8 cellular contexts compared by ENCODE assay signal in genomic region chr15:41774873-41775417, GRCh38. TPM values are rescaled to one million over a fixed set of nuclear protein-coding genes. Genes with fewer than 3 reads are reported as not detected.
DNase-seq lines count a peak whose midpoint lies in the region; ATAC-seq, FAIRE-seq and TF ChIP-seq lines count a peak whose summit lies in the region.

No MANE protein-coding gene starts in this region.

- TF ChIP-seq CTCF in H9 (conservative IDR thresholded peaks at IDR 0.05): no peak
- no peak for TF ChIP-seq CTCF in RWPE2 (IDR thresholded peaks at IDR 0.05; ENCODE audit: poor library complexity, severe bottlenecking)
- no peak for TF ChIP-seq CTCF in endothelial cell of umbilical vein (IDR thresholded peaks at IDR 0.05; ENCODE audit: extremely low read depth in 1 of 2, insufficient read depth in 1 of 2, low read depth in 1 of 2, low read length in 2 of 2)

- no peaks in the 10 kb centered on the region for H3K27me3 ChIP-seq in H9 (ENCODE audit: insufficient read depth, low read length)
- H3K27me3 ChIP-seq in RWPE2 (ENCODE audit: insufficient read depth, poor library complexity, severe bottlenecking): no peaks in the 10 kb centered on the region
- H3K27me3 ChIP-seq in endothelial cell of umbilical vein (ENCODE audit: control insufficient read depth in 2 of 2, insufficient read depth in 2 of 2, low read length in 2 of 2): no peaks in the 10 kb centered on the region
- H3K27me3 ChIP-seq in neuron (ENCODE audit: insufficient read depth, low read length): no peaks in the 10 kb centered on the region

- H3K27ac ChIP-seq in H9 (ENCODE audit: insufficient read length, low read depth, low read length): peak overlapping the region; percentile 15
- peak overlapping the region; percentile 81 for H3K27ac ChIP-seq in RWPE2 (ENCODE audit: poor library complexity, severe bottlenecking)
- H3K27ac ChIP-seq in endothelial cell of umbilical vein (ENCODE audit: insufficient read depth, low read depth, low read length): peak overlapping the region; percentile 48

- no peaks in the 10 kb centered on the region for H3K9me1 ChIP-seq in endothelial cell of umbilical vein (replicated peaks; ENCODE audit: control insufficient read depth, extremely low read depth, insufficient read depth, low read length)

- no peaks in the 10 kb centered on the region; the same call in 1 of the 2 replicates for H3K27me3 Mint-ChIP-seq in H9 (ENCODE audit: low read depth)

- H3K18ac ChIP-seq in H9 (ENCODE audit: insufficient read length, low read depth, low read length): peak overlapping the region; percentile 69

- H2BK15ac ChIP-seq in H9 (ENCODE audit: low read depth, low read length): no peak overlapping the region

- peaks cover 15% of the 10 kb centered on the region for H3K4me1 ChIP-seq in H9 (ENCODE audit: insufficient read depth, low read length)
- peaks cover 53% of the 10 kb centered on the region for H3K4me1 ChIP-seq in RWPE2 (ENCODE audit: insufficient read depth, poor library complexity, severe bottlenecking)
- peaks cover 60% of the 10 kb centered on the region for H3K4me1 ChIP-seq in endothelial cell of umbilical vein (ENCODE audit: control insufficient read depth, extremely low read depth, insufficient read depth, low read length)
- peaks cover 33% of the 10 kb centered on the region for H3K4me1 ChIP-seq in neuron (ENCODE audit: insufficient read depth, low read length)

- H3K9me3 Mint-ChIP-seq in H9: no peaks in the 10 kb centered on the region

- H3K4me2 ChIP-seq in H9 (ENCODE audit: insufficient read depth, insufficient read length, low read length) (peak overlapping the region; percentile 90), endothelial cell of umbilical vein (ENCODE audit: insufficient read depth, low read length) (peak overlapping the region; percentile 99)

- no CpG with 5 or more reads among the region's 19 CpGs for whole genome bisulfite sequencing in H9 (ENCODE audit: extremely low coverage, insufficient read length, low lambda C conversion rate)

- no peak overlapping the region for H2BK5ac ChIP-seq in H9 (ENCODE audit: insufficient read length, low read length)

- intact Hi-C loops in endothelial cell of umbilical vein (cut with micrococcal nuclease): loop anchor here (1.0 to 5.0 kb wide), 10 partner anchors 16 to 308 kb away; partner anchors contain the start of genes EHD4, JMJD7 and SPTBN5

- FAIRE-seq in endothelial cell of umbilical vein (lab: Jason Lieb, UNC): peak; percentile 21

- H3K9me3 ChIP-seq in H9 (ENCODE audit: control insufficient read depth, low read depth, low read length) (no peaks in the 10 kb centered on the region), RWPE2 (ENCODE audit: severe bottlenecking) (no peaks in the 10 kb centered on the region), endothelial cell of umbilical vein (replicated peaks; ENCODE audit: control insufficient read depth, insufficient read depth, low read length) (no peaks in the 10 kb centered on the region), neuron (ENCODE audit: low read length) (no peaks in the 10 kb centered on the region)

- H3T11ph ChIP-seq in H9 (ENCODE audit: low read length): no peak overlapping the region

- H3K14ac ChIP-seq in H9 (ENCODE audit: insufficient read depth, low read length): peak overlapping the region; percentile 77; the same call in 1 of the 2 replicates

- no peak overlapping the region for H4K91ac ChIP-seq in H9 (ENCODE audit: insufficient read length, low read depth, low read length)

- TF ChIP-seq POLR2A in endothelial cell of umbilical vein (IDR thresholded peaks at IDR 0.05; ENCODE audit: low read depth, low read length): no peak

- no peak overlapping the region for H3K4ac ChIP-seq in H9 (ENCODE audit: low read depth, low read length)

- H2AK5ac ChIP-seq in H9 (ENCODE audit: insufficient read length, low read length): no peak overlapping the region

- H3K36me3 Mint-ChIP-seq in H9 (ENCODE audit: insufficient read depth in 1 of 3, low read depth in 3 of 3): no peaks in the 10 kb centered on the region; a peak in 1 of 7 replicates

- peaks cover 49 to 52% of the 10 kb centered on the region in 2 experiments for H3K4me1 Mint-ChIP-seq in H9

- H3K36me3 ChIP-seq in RWPE2 (ENCODE audit: low read depth): peaks cover 33% of the 10 kb centered on the region
- H3K36me3 ChIP-seq in endothelial cell of umbilical vein (ENCODE audit: control insufficient read depth in 2 of 2, extremely low read depth in 1 of 2, insufficient read depth in 2 of 2, low read length in 2 of 2): no peaks in the 10 kb centered on the region
- no peaks in the 10 kb centered on the region for H3K36me3 ChIP-seq in neuron (ENCODE audit: insufficient read depth, low read length)

- H3K79me2 ChIP-seq in H9 (ENCODE audit: insufficient read depth, low read length) (no peaks in the 10 kb centered on the region), endothelial cell of umbilical vein (ENCODE audit: control insufficient read depth, insufficient read depth, low read length) (peaks cover 43% of the 10 kb centered on the region)

- H2AFZ ChIP-seq in H9 (ENCODE audit: low read length): peak overlapping the region; percentile 3
- peak overlapping the region; percentile 11 for H2AFZ ChIP-seq in endothelial cell of umbilical vein (ENCODE audit: low read depth, low read length)
- H2AFZ ChIP-seq in neuron (ENCODE audit: low read depth, low read length): peak overlapping the region; percentile 70

- H3K79me1 ChIP-seq in H9 (ENCODE audit: insufficient read depth, low read depth, low read length, poor library complexity, severe bottlenecking): no peaks in the 10 kb centered on the region

- H2BK120ac ChIP-seq in H9 (ENCODE audit: low read depth, low read length, poor library complexity, severe bottlenecking): no peak overlapping the region

- H3K4me3 ChIP-seq in RWPE2 (ENCODE audit: severe bottlenecking) (peak overlapping the region; percentile 45), endothelial cell of umbilical vein (replicated peaks in 1 of 3; ENCODE audit: insufficient read depth in 1 of 3, low read depth in 1 of 3, low read length in 3 of 3) (peak overlapping the region; percentile 35 to 69 (median 56)), neuron (ENCODE audit: low read length) (peak overlapping the region; percentile 83)

- no peak overlapping the region for H2BK12ac ChIP-seq in H9 (ENCODE audit: insufficient read length, low read depth, low read length)

- no peak overlapping the region for H3K56ac ChIP-seq in H9 (ENCODE audit: insufficient read length, low read depth, low read length)

- H4K20me1 ChIP-seq in H9 (ENCODE audit: control insufficient read depth, insufficient read depth, insufficient read length): no peaks in the 10 kb centered on the region
- H4K20me1 ChIP-seq in endothelial cell of umbilical vein (replicated peaks; ENCODE audit: control insufficient read depth, extremely low read depth, insufficient read depth, low read length): no peaks in the 10 kb centered on the region

- dilution Hi-C loops in endothelial cell of umbilical vein (cut with MboI; ENCODE audit: extremely low pct_ligation_motif_present, low sequenced_read_pairs): no loop called here

- H3K23me2 ChIP-seq in H9 (ENCODE audit: insufficient read length, low read depth, low read length, poor library complexity, severe bottlenecking): peaks cover 17% of the 10 kb centered on the region

- H4K8ac ChIP-seq in H9 (replicated peaks; ENCODE audit: insufficient read length, low read depth, low read length): no peak overlapping the region

- H3K4me3 Mint-ChIP-seq in H9: peak overlapping the region; percentile 79 to 92

- DNase-seq in H9 (no peak), RWPE2 (ENCODE audit: low spot score) (no peak), endothelial cell of umbilical vein (ENCODE audit: low read depth, low spot score) (no peak), NCI-H1694 (lab: John Stamatoyannopoulos, UW) (no peak), NCI-H128 (lab: John Stamatoyannopoulos, UW; ENCODE audit: unreplicated experiment) (no peak)

- peak overlapping the region; percentile 69 to 94 (median 78); a peak in 4 of 7 replicates for H3K27ac Mint-ChIP-seq in H9

- ATAC-seq in RWPE2 (ENCODE audit: low read depth) (peak; percentile 3), GM21825 (IDR thresholded peaks at IDR 0.05; ENCODE audit: unreplicated experiment) (no peak), GM21786 (IDR thresholded peaks at IDR 0.05; ENCODE audit: unreplicated experiment) (no peak)

- CTCF ChIA-PET in endothelial cell of umbilical vein (lab: Charles Lee): interaction anchor here (1.1 to 13.5 kb wide), 10 partner anchors 8 to 171 kb away, joined by 4 to 754 read pairs (median 24); no protein-coding TSS in a partner anchor

- H3K9ac ChIP-seq in H9 (ENCODE audit: extremely low read depth, insufficient read length, low read length) (peak overlapping the region; percentile 29), endothelial cell of umbilical vein (replicated peaks; ENCODE audit: extremely low read depth, insufficient read depth, low read length) (peak overlapping the region; percentile 75)

- H3K23ac ChIP-seq in H9 (ENCODE audit: insufficient read length, low read depth, low read length): no peak overlapping the region

- POLR2A ChIA-PET in endothelial cell of umbilical vein (lab: Charles Lee): interaction anchor here (1.0 to 1.3 kb wide), 3 partner anchors 27 to 42 kb away, joined by 3 to 4 read pairs (median 3); no protein-coding TSS in a partner anchor

- BruUV-seq in endothelial cell of umbilical vein (replicated peaks; lab: Mats Ljungman, UMichigan): TSS peak; percentile 7

- no peak overlapping the region for H2BK20ac ChIP-seq in H9 (ENCODE audit: low read depth, low read length, poor library complexity, severe bottlenecking)

- no peak overlapping the region for H4K5ac ChIP-seq in H9 (ENCODE audit: insufficient read length, low read depth, low read length)

RNA-seq across cellular contexts. Expression of gene MAPKBP1, which starts 0.7 kb away (rescaled TPM):
- 10.0 and 13.7 TPM in 2 replicates for total RNA-seq in H9 (2021)
- total RNA-seq in endothelial cell of umbilical vein: 49.1 and 55.8 TPM in 2 replicates
- polyA plus RNA-seq in endothelial cell of umbilical vein: 12.3 and 12.7 TPM in 2 replicates
- polyA plus RNA-seq in endothelial cell of umbilical vein (2011; cell fraction: cytosol; rRNA removed): 8.6 and 9.3 TPM in 2 replicates
- 70.8 and 89.9 TPM in 2 replicates for polyA plus RNA-seq in endothelial cell of umbilical vein (2011; cell fraction: nucleus; rRNA removed)
- 15.7 and 23.1 TPM in 2 replicates for polyA plus RNA-seq in endothelial cell of umbilical vein (2012)
- 41.6 and 59.5 TPM in 2 replicates for polyA minus RNA-seq in endothelial cell of umbilical vein
- 3.5 TPM for polyA minus RNA-seq in endothelial cell of umbilical vein (2011; cell fraction: cytosol; rRNA and poly(A)+ RNA removed)
- polyA minus RNA-seq in endothelial cell of umbilical vein (2011; cell fraction: nucleus; rRNA and poly(A)+ RNA removed): 69.2 and 84.3 TPM in 2 replicates

RNA-seq across cellular contexts. Expression of gene JMJD7, which starts 52.9 kb away (rescaled TPM):
- total RNA-seq in H9 (2021) (13.3 and 14.3 TPM in 2 replicates), endothelial cell of umbilical vein (11.4 and 15.0 TPM in 2 replicates)
- polyA plus RNA-seq in endothelial cell of umbilical vein: 7.3 and 7.8 TPM in 2 replicates
- 4.2 and 5.8 TPM in 2 replicates for polyA plus RNA-seq in endothelial cell of umbilical vein (2011; cell fraction: cytosol; rRNA removed)
- polyA plus RNA-seq in endothelial cell of umbilical vein (2011; cell fraction: nucleus; rRNA removed): 6.5 and 9.4 TPM in 2 replicates
- polyA plus RNA-seq in endothelial cell of umbilical vein (2012): 2.4 and 3.3 TPM in 2 replicates
- 1.8 and 3.4 TPM in 2 replicates for polyA minus RNA-seq in endothelial cell of umbilical vein
- 2.8 TPM for polyA minus RNA-seq in endothelial cell of umbilical vein (2011; cell fraction: cytosol; rRNA and poly(A)+ RNA removed)
- 1.5 TPM in 1 of 2 replicates, not detected in the other for polyA minus RNA-seq in endothelial cell of umbilical vein (2011; cell fraction: nucleus; rRNA and poly(A)+ RNA removed)

Comparison
In these comparisons a context has a peak if more than half of its experiments do, and no peak if none do; other contexts are left out.
1. H2AFZ ChIP-seq: peak in every context shown above with its lines; median percentile 70 in neuron; 11 in endothelial cell of umbilical vein; 3 in H9.
2. H3K27ac ChIP-seq: peak in every context shown above with its lines; median percentile 81 in RWPE2; 48 in endothelial cell of umbilical vein; 15 in H9.